8 cellular contexts compared by ENCODE assay signal in the genomic region with DNA sequence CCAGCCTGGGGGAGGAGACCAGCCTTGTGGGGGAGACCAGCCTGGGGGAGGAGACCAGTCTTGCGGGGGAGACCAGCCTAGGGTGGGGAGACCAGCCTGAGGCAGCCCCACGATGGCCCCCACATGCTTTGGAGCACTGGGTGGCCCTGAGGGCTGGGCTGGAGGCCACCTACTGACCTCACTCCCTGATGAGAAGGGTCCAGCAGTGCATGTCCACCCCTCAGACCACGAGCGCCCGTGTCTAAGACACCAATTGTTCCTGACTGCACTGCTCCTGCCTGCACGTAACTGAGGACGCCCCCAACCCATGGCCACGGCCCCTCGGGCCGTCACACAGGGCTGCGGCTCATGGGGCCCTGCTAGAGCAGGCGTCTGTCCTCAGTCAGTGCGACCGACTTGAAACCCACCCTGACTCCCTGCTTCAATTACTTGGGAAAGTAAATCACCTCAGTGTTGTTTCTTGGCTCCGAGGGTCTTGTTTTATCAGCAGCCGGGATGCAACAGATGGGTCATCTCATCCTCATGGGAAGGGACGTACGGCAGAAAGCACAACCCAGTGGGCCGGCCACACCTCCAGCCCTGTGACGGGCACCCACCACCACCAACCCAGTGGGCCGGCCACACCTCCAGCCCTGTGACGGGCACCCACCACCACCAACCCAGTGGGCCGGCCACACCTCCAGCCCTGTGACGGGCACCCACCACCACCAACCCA. TPM values are rescaled to one million over a fixed set of nuclear protein-coding genes. Genes with fewer than 3 reads are reported as not detected.
DNase-seq lines count a peak whose midpoint lies in the region; ATAC-seq and TF ChIP-seq lines count a peak whose summit lies in the region.

A gene (minus strand): TSS at position 550 of the 715 bp plus-strand sequence. CDS start 1,643 bp downstream, outside the sequence.

- DNase-seq in AG20443 (ENCODE audit: low spot score): peak; percentile 81
- DNase-seq in NCI-H1105 treated with DMSO at 0.1 percent for 48 hours (lab: John Stamatoyannopoulos, UW): peak; percentile 74
- DNase-seq in activated CD4-positive, alpha-beta T cell treated with anti-CD3 and anti-CD28 coated beads, Interleukin-2, amount 50 U/mL, for 1 hour: peak; percentile 21
- DNase-seq in endothelial cell (ENCODE audit: low spot score): peak; percentile 43
- DNase-seq in stimulated activated CD8-positive, alpha-beta memory T cell treated with anti-CD3 and anti-CD28 coated beads, Interleukin-15, amount 100 ng/mL, for 24 hours (ENCODE audit: low read depth): peak; percentile 17

- peaks cover 8% of the 10 kb centered on the region for H3K27me3 Mint-ChIP-seq in endothelial cell (ENCODE audit: unreplicated experiment)

- H3K9me3 ChIP-seq in mesodermal cell (ENCODE audit: control insufficient read depth, low read length): no peaks in the 10 kb centered on the region

- peak within 1 kb of the TSS; percentile 92 for H3K27ac ChIP-seq in mesodermal cell (ENCODE audit: low read depth, low read length, severe bottlenecking)

- peak within 1 kb of the TSS; percentile 81 for H3K27ac Mint-ChIP-seq in endothelial cell (ENCODE audit: unreplicated experiment)

- peak within 1 kb of the TSS; percentile 90 for H3K4me3 Mint-ChIP-seq in endothelial cell (ENCODE audit: unreplicated experiment)

- TF ChIP-seq CTCF in endothelial cell (IDR thresholded peaks at IDR 0.05; ENCODE audit: unreplicated experiment): no peak

- H3K4me1 ChIP-seq in mesodermal cell (ENCODE audit: control insufficient read depth, insufficient read depth, low read length, poor library complexity, severe bottlenecking): peaks cover 14% of the 10 kb centered on the region

- peaks cover 17% of the 10 kb centered on the region for H3K36me3 ChIP-seq in mesodermal cell (ENCODE audit: control insufficient read depth, insufficient read depth, low read length)

- peaks cover 22% of the 10 kb centered on the region for H3K4me1 Mint-ChIP-seq in endothelial cell (ENCODE audit: unreplicated experiment)

- ATAC-seq in GM19324 (IDR thresholded peaks at IDR 0.05; ENCODE audit: low FRiP score, unreplicated experiment) (peak; percentile 58), GM18870 (IDR thresholded peaks at IDR 0.05; ENCODE audit: unreplicated experiment) (no peak)

- H3K4me3 ChIP-seq in mesodermal cell (ENCODE audit: extremely low read depth, insufficient read depth, low read length, poor library complexity, severe bottlenecking): peak within 1 kb of the TSS; percentile 81

- 3 to 6% methylated on average over 12 to 16 of the region's 24 CpGs for WGBS in mesodermal cell (ENCODE audit: insufficient coverage in 2 of 2), 2 experiments

- peaks cover 7% of the 10 kb centered on the region for H3K36me3 Mint-ChIP-seq in endothelial cell (ENCODE audit: low read depth, unreplicated experiment)

- no peaks in the 10 kb centered on the region for H3K9me3 Mint-ChIP-seq in endothelial cell (ENCODE audit: unreplicated experiment)

RNA-seq across cellular contexts. Expression of the gene that starts here (rescaled TPM):
- total RNA-seq in endothelial cell (ENCODE audit: unreplicated experiment): 25.3 TPM
- polyA plus RNA-seq in mesodermal cell (2013, experiment 1 of 2): 39.8 TPM
- polyA plus RNA-seq in mesodermal cell (2013, experiment 2 of 2): 31.9 TPM

Comparison
In these comparisons a context has a peak if more than half of its experiments do, and no peak if none do; other contexts are left out.
1. DNase-seq: peak in every context shown above with its lines; median percentile 81 in AG20443; 74 in NCI-H1105 treated with DMSO at 0.1 percent for 48 hours; 43 in endothelial cell; 21 in activated CD4-positive, alpha-beta T cell treated with anti-CD3 and anti-CD28 coated beads, Interleukin-2, amount 50 U/mL, for 1 hour; 17 in stimulated activated CD8-positive, alpha-beta memory T cell treated with anti-CD3 and anti-CD28 coated beads, Interleukin-15, amount 100 ng/mL, for 24 hours.